ENCODE assay signal across 8 cellular contexts in the genomic region with DNA sequence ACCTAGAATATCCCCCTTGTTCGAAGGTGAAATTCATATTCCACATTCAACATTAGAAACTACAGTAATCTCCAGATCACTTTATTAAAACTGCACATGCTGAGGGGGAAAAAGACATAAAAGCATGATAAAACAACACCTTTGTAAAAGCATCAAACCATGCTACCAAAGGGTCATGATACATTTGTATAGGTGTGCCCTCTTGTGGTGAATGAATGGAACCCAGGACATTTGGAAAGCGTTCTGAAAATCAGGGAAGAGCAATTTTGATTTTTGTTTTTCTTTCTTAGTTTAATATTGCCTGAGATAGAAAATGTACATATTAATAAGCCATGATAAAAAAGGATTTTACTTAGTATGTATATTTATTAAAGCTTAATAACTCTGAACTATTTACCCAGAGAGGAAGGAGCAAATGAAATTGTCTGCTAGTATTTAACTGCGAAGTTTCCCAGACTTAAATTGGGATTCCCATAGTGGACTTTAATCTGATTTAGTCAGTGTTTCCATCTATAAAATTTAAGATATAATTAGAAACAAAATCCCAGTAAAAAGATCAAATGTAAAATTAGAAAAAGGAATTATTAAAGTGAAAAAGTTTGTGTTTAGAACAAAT.
DNase-seq lines count a peak whose midpoint lies in the region; ATAC-seq, FAIRE-seq and TF ChIP-seq lines count a peak whose summit lies in the region.

No MANE protein-coding gene starts in this region.

- peak; percentile 86 for TF ChIP-seq RAD21 in neural cell (conservative IDR thresholded peaks at IDR 0.05)

- peak; percentile 94 for TF ChIP-seq CTCF in D721Med (IDR thresholded peaks at IDR 0.05; ENCODE audit: insufficient read depth, missing control alignments)
- peak; percentile 80 for TF ChIP-seq CTCF in neural cell (IDR thresholded peaks at IDR 0.05; ENCODE audit: poor library complexity, severe bottlenecking)

- ATAC-seq in HG02759 (IDR thresholded peaks at IDR 0.05; ENCODE audit: unreplicated experiment) = peak; percentile 55

- H3K9ac ChIP-seq in neural cell (ENCODE audit: low read length) = no peak overlapping the region

- no peaks in the 10 kb centered on the region for H3K9me3 ChIP-seq in neural cell (ENCODE audit: low read length)

- no peaks in the 10 kb centered on the region for H3K36me3 ChIP-seq in neural cell (ENCODE audit: insufficient read depth, low read length)

- no peak for FAIRE-seq in D721Med (lab: Jason Lieb, UNC)

- TF ChIP-seq EP300 in neural cell (conservative IDR thresholded peaks at IDR 0.05; ENCODE audit: poor library complexity, severe bottlenecking) = no peak

- H2AFZ ChIP-seq in neural cell (ENCODE audit: low read depth, low read length) = no peak overlapping the region

- no peaks in the 10 kb centered on the region for H3K27me3 ChIP-seq in neural cell (ENCODE audit: insufficient read depth, low read depth, low read length)

- no peak for DNase-seq in D721Med (ENCODE audit: insufficient read length, low spot score)
- DNase-seq in NCI-H510A (lab: John Stamatoyannopoulos, UW) = peak; percentile 1
- DNase-seq in cerebellar cortex (ENCODE audit: low spot score) = peak; percentile 53
- no peak for DNase-seq in stimulated activated CD4-positive, alpha-beta T cell treated with anti-CD3 and anti-CD28 coated beads, Interleukin-1b, Interleukin-23, amount 100 ng/mL, for 48 hours
- DNase-seq in nucleus accumbens (lab: John Stamatoyannopoulos, UW) = no peak
- DNase-seq in UCSD-AML1 (lab: John Stamatoyannopoulos, UW; ENCODE audit: unreplicated experiment) = no peak

- no peaks in the 10 kb centered on the region for H3F3A ChIP-seq in neural cell (ENCODE audit: insufficient read depth, low read length, poor library complexity, severe bottlenecking)

- H4K20me1 ChIP-seq in neural cell (ENCODE audit: insufficient read depth) = no peaks in the 10 kb centered on the region

- H3K4me3 ChIP-seq in neural cell (ENCODE audit: low read length) = no peak overlapping the region

- H3K27ac ChIP-seq in neural cell (ENCODE audit: low read length) = no peak overlapping the region

- no peaks in the 10 kb centered on the region for H3K79me2 ChIP-seq in neural cell (replicated peaks; ENCODE audit: insufficient read depth, low read length)

- no peak overlapping the region for H3K4me2 ChIP-seq in neural cell (ENCODE audit: low read length)

- H3K9me2 ChIP-seq in neural cell (ENCODE audit: insufficient read depth, low read length) = no peaks in the 10 kb centered on the region

TF ChIP-seq in neural cell, 6 proteins besides CTCF, POLR2A, EP300 and RAD21:
- TF ChIP-seq EZH2 (IDR thresholded peaks at IDR 0.05; ENCODE audit: borderline replicate concordance, insufficient read depth, low read length, poor library complexity, severe bottlenecking) (no peak), SMC3 (conservative IDR thresholded peaks at IDR 0.05; ENCODE audit: poor library complexity) (peak; percentile 88)

Comparison
In these comparisons a context has a peak if more than half of its experiments do, and no peak if none do; other contexts are left out.
1. DNase-seq: peak in NCI-H510A (single experiment) and cerebellar cortex (single experiment); none in D721Med (single experiment), stimulated activated CD4-positive, alpha-beta T cell treated with anti-CD3 and anti-CD28 coated beads, Interleukin-1b, Interleukin-23, amount 100 ng/mL, for 48 hours (single experiment), nucleus accumbens (0 of 56) and UCSD-AML1 (single experiment).